2 cellular contexts compared by ENCODE assay signal in the genomic region with DNA sequence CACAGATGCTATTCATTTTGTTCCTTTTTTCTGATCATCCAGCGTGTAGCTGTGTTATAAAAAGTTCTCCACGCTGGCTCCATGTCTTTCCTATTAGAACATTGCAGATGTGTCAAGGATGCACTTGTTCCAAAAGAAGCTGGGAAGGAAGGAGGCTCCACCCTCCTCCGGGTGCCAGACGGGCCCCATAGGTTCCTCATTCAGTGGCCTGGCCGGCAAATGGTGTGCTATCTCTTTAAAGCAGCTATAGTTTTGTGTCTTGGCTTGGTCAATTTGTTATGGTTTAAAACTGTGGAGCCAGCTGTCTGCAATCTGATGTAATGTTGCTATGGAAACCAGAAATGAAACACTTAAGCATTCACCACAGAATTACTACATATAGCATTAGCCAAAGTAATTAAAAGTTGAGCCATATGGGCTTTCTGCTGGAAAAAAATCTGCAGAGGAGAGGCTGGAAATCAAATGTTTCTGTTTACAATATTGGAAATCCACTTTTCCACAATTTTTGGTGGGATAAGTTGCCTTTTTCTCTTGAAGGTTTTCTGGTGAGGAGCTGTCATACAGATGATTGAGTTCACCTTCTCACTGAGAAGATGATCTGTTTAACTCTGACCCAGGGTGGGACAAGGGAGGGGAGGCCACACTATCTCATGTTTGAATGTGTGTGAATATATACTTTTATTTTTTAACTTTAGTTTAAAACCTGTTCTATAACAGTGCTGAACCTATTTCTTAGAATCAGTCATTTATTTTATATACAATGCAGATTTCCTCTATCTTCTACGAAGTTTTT.
TF ChIP-seq lines count a peak whose summit lies in the region.

No MANE protein-coding gene starts in this region.

TF ChIP-seq in HEK293, 187 proteins besides CTCF, POLR2A, EP300 and RAD21 (continued from another document):
- TF ChIP-seq ZNF184 (tag by site-specific recombination; IDR thresholded peaks at IDR 0.05) (0 out of 2 replicates have a peak, but pooled peaks have one; percentile 29), ZFP69B (tag by site-specific recombination; IDR thresholded peaks at IDR 0.05) (peak; percentile 45; the same call in 1 of the 2 replicates), PRDM1 (tag by site-specific recombination; IDR thresholded peaks at IDR 0.05) (0 out of 2 replicates have a peak, but pooled peaks have one; percentile 31), BCL11A (tag by site-specific recombination; IDR thresholded peaks at IDR 0.05; ENCODE audit: low read depth) (no peak)
- TF ChIP-seq, protein P1, sequence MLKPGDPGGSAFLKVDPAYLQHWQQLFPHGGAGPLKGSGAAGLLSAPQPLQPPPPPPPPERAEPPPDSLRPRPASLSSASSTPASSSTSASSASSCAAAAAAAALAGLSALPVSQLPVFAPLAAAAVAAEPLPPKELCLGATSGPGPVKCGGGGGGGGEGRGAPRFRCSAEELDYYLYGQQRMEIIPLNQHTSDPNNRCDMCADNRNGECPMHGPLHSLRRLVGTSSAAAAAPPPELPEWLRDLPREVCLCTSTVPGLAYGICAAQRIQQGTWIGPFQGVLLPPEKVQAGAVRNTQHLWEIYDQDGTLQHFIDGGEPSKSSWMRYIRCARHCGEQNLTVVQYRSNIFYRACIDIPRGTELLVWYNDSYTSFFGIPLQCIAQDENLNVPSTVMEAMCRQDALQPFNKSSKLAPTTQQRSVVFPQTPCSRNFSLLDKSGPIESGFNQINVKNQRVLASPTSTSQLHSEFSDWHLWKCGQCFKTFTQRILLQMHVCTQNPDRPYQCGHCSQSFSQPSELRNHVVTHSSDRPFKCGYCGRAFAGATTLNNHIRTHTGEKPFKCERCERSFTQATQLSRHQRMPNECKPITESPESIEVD (tag by site-specific recombination; IDR thresholded peaks at IDR 0.05) = peak; percentile 83

TF ChIP-seq in K562, 482 proteins besides CTCF, POLR2A, EP300 and RAD21 (continued from another document):
- no peak for TF ChIP-seq RCOR1 (IDR thresholded peaks at IDR 0.05; ENCODE audit: borderline replicate concordance in 1 of 2, low read depth in 2 of 2, low read length in 2 of 2)
- TF ChIP-seq FOXM1 (IDR thresholded peaks at IDR 0.05; ENCODE audit: low read depth) = peak; percentile 52; the same call in 1 of the 2 replicates
- TF ChIP-seq FOXM1 (CRISPR knock-in tag; IDR thresholded peaks at IDR 0.05; ENCODE audit: low read depth) = no peak
- peak; percentile 88 for TF ChIP-seq RFX1 (IDR thresholded peaks at IDR 0.05)
- TF ChIP-seq, protein P2, sequence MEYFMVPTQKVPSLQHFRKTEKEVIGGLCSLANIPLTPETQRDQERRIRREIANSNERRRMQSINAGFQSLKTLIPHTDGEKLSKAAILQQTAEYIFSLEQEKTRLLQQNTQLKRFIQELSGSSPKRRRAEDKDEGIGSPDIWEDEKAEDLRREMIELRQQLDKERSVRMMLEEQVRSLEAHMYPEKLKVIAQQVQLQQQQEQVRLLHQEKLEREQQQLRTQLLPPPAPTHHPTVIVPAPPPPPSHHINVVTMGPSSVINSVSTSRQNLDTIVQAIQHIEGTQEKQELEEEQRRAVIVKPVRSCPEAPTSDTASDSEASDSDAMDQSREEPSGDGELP (CRISPR knock-in tag; IDR thresholded peaks at IDR 0.05; ENCODE audit: borderline replicate concordance) = 0 out of 2 replicates have a peak, but pooled peaks have one; percentile 30
- TF ChIP-seq CEBPG (CRISPR knock-in tag; IDR thresholded peaks at IDR 0.05) = no peak
- TF ChIP-seq CEBPG (tag; conservative IDR thresholded peaks at IDR 0.05 in 1 of 2, IDR thresholded peaks at IDR 0.05 in 1 of 2) = peak in 1 of 2 experiments; percentile 62; a peak in 2 of 4 replicates
